Comparison of ENCODE assay signal across 8 cellular contexts in genomic region chr9:18051638-18052037, GRCh38.
"Had no signal": no experiment of that assay in that cellular context is flagged by ENCODE, and none has a peak within 500 bp of the region (broad histone marks: within the 10 kb centered on the region; RNA-seq: fewer than 3 reads in every experiment).

No MANE protein-coding gene starts in this region.

- FAIRE-seq: H1, H54, HTR-8/SVneo had no signal

- H3K4me3 Mint-ChIP-seq: GM23338, H9 had no signal

- H2AFZ ChIP-seq: GM23338 had no signal

- H3K27ac Mint-ChIP-seq: GM23338, H9 had no signal

- H3K9me3 Mint-ChIP-seq: GM23338, H9 had no signal

- H3K4me3 ChIP-seq: GM23338 had no signal

- H3K4me1 Mint-ChIP-seq: GM23338, H9 had no signal

- DNase-seq: H9, HCEC 1CT, KBM-7 had no signal

- ATAC-seq: GM23338 had no signal

- H3K27ac ChIP-seq: KMS-11 had no signal

- H3K4me2 ChIP-seq: GM23338, KMS-11 had no signal

- H3K9ac ChIP-seq: KMS-11 had no signal
